8 cellular contexts compared by ENCODE assay signal in the genomic region with DNA sequence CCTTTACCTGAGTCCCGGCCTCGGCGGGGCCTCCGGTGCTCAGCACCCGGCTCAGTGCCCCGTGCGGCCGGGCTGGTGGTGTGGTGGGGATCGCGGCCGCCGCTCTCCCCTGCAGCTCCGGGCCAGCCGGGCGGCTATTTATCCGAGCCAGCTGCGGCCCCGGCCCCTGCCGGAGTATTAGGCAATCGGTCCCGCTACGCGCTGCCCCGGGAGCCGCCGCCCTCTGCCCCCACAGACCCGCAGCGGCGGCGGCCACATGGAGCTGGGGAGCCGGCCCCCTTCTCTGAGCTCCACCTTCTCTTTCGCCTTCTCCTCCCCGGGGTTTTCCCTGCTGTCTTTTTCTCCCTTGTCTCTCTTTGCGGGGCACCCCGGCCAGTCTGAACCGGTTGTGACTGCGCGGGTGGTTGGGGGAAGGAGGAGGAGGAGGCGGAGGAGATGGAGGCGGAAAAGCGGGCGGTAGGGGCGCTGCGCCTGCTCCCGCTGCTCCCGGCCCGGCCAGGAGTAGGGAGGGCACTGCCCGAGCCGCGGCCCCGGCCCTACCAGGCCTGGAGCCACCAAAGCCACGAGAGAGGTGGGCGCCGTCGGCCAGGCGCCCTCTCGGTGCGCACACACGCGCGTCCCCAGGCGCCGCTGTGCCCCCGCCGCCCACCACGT. TPM values are rescaled to one million over a fixed set of nuclear protein-coding genes. Genes with fewer than 3 reads are reported as not detected.
DNase-seq lines count a peak whose midpoint lies in the region; ATAC-seq and TF ChIP-seq lines count a peak whose summit lies in the region.

A gene with protein sequence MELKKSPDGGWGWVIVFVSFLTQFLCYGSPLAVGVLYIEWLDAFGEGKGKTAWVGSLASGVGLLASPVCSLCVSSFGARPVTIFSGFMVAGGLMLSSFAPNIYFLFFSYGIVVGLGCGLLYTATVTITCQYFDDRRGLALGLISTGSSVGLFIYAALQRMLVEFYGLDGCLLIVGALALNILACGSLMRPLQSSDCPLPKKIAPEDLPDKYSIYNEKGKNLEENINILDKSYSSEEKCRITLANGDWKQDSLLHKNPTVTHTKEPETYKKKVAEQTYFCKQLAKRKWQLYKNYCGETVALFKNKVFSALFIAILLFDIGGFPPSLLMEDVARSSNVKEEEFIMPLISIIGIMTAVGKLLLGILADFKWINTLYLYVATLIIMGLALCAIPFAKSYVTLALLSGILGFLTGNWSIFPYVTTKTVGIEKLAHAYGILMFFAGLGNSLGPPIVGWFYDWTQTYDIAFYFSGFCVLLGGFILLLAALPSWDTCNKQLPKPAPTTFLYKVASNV (minus strand): TSS at position 379 of the 654 bp plus-strand sequence. CDS start 25,559 bp downstream, outside the sequence.

- WGBS in smooth muscle cell (ENCODE audit: low lambda C conversion rate) = under 1% methylated on average over 61 of the region's 66 CpGs

- H3K79me2 ChIP-seq in smooth muscle cell (ENCODE audit: low read depth) = no peaks in the 10 kb centered on the region

- H3K4me2 ChIP-seq in smooth muscle cell = peak within 1 kb of the TSS; percentile 94

- H3K4me1 ChIP-seq in Peyer's patch (peaks cover 0 to 16% (median 0%) of the 10 kb centered on the region in 4 donors), smooth muscle cell (ENCODE audit: low read depth) (peaks cover 5% of the 10 kb centered on the region)

- peak; percentile 86 for ATAC-seq in GM19455 (IDR thresholded peaks at IDR 0.05; ENCODE audit: unreplicated experiment)
- peak; percentile 87 for ATAC-seq in HG03460 (IDR thresholded peaks at IDR 0.05; ENCODE audit: unreplicated experiment)

- H3K27ac ChIP-seq in Peyer's patch (peak within 1 kb of the TSS in 2 of 4 donors; percentile 17 to 19), brain microvascular endothelial cell (no peak within 1 kb of the TSS), smooth muscle cell (ENCODE audit: low read depth) (no peak within 1 kb of the TSS)

- peak within 1 kb of the TSS; percentile 96 for H2AFZ ChIP-seq in smooth muscle cell (ENCODE audit: low read depth)

- no peaks in the 10 kb centered on the region for H3F3A ChIP-seq in smooth muscle cell (ENCODE audit: low read depth)

- H3K36me3 ChIP-seq in Peyer's patch (no peaks in the 10 kb centered on the region), brain microvascular endothelial cell (replicated peaks) (no peaks in the 10 kb centered on the region), smooth muscle cell (ENCODE audit: low read depth) (no peaks in the 10 kb centered on the region)

- H3K27me3 ChIP-seq in Peyer's patch (no peaks in the 10 kb centered on the region), brain microvascular endothelial cell (replicated peaks) (peaks cover 38% of the 10 kb centered on the region), smooth muscle cell (ENCODE audit: low read depth) (peaks cover 29% of the 10 kb centered on the region)

- peak; percentile 80 for DNase-seq in ELF-1 (ENCODE audit: low read depth, low spot score)
- DNase-seq in Peyer's patch = peak in 2 of 3 donors; percentile 56 to 69
- peak; percentile 22 for DNase-seq in brain microvascular endothelial cell
- peak; percentile 79 for DNase-seq in iPS-NIHi7 (ENCODE audit: extremely low spot score)
- peak; percentile 10 for DNase-seq in smooth muscle cell (lab: John Stamatoyannopoulos, UW; ENCODE audit: unreplicated experiment)
- no peak for DNase-seq in KG1 (lab: John Stamatoyannopoulos, UW)

- H3K4me3 ChIP-seq in Peyer's patch (peak within 1 kb of the TSS; percentile 41 to 72 (median 57)), brain microvascular endothelial cell (ENCODE audit: low read depth, low read length) (peak within 1 kb of the TSS; percentile 54), smooth muscle cell (peak within 1 kb of the TSS; percentile 67)

- in situ Hi-C loops in brain microvascular endothelial cell (cut with HindIII; ENCODE audit: low pct_ligation_motif_present, low sequenced_read_pairs) = no loop called here

- no peak for TF ChIP-seq POLR2A in Peyer's patch (IDR thresholded peaks at IDR 0.05)

- TF ChIP-seq CTCF in Peyer's patch (IDR thresholded peaks at IDR 0.05) (peak in 3 of 6 experiments; percentile 23 to 44 (median 27)), brain microvascular endothelial cell (IDR thresholded peaks at IDR 0.05; ENCODE audit: low read depth, low read length, missing control alignments) (peak; percentile 60), smooth muscle cell (IDR thresholded peaks at IDR 0.05; ENCODE audit: borderline replicate concordance, insufficient read depth, poor library complexity, severe bottlenecking) (peak; percentile 14)

- H4K20me1 ChIP-seq in smooth muscle cell (ENCODE audit: low read depth) = no peaks in the 10 kb centered on the region

- H3K9ac ChIP-seq in smooth muscle cell (ENCODE audit: low read depth) = peak within 1 kb of the TSS; percentile 23

- H3K9me3 ChIP-seq in Peyer's patch (no peaks in the 10 kb centered on the region), smooth muscle cell (replicated peaks; ENCODE audit: low read depth) (no peaks in the 10 kb centered on the region)

RNA-seq across cellular contexts. Expression of the gene that starts here (rescaled TPM):
- total RNA-seq in Peyer's patch (1 to 10 TPM in 3 of 4 donors, not detected in 1; 1.5 to 4.0 (median 2.3) TPM), smooth muscle cell (2.1 and 4.1 TPM in 2 replicates)
- polyA plus RNA-seq in smooth muscle cell = 0.27 and 0.90 TPM in 2 replicates
